Comparison of ENCODE assay signal across 14 cellular contexts in the genomic region with DNA sequence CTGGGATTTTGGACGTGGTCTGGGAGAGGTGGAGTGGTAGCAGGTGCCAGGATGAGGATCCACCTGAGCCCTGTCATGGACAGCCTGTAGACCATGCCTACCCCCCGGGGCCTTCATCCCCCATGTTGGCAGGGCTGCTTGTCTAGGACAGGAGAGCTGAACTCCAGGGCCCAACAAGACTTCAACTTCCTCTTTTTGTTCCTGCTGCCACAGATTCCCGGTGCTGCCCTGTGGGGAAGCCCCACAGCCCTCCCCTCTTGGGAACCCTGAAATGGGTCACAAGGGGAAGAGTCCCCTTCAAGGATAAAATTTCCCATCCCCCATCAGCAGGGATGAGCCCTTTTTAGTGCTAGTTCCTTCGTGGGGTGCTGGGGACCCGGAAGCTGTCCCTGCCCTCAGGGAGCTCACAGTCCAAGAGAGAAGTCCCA. TPM values are rescaled to one million over a fixed set of nuclear protein-coding genes. Genes with fewer than 3 reads are reported as not detected.
DNase-seq lines count a peak whose midpoint lies in the region; ATAC-seq and TF ChIP-seq lines count a peak whose summit lies in the region.
"Had no signal": no experiment of that assay in that cellular context is flagged by ENCODE, and none has a peak within 500 bp of the region (broad histone marks: within the 10 kb centered on the region; RNA-seq: fewer than 3 reads in every experiment).

No MANE protein-coding gene starts in this region.

- peak overlapping the region; percentile 90 to 95 (median 94) for H3K4me3 Mint-ChIP-seq in CD4-positive, alpha-beta memory T cell
- H3K4me3 Mint-ChIP-seq in activated T-cell treated with anti-CD3 and anti-CD28 coated beads, Interleukin-2, amount 50 U/mL, for 72 hours = peak overlapping the region; percentile 84 to 96
- H3K4me3 Mint-ChIP-seq in naive thymus-derived CD4-positive, alpha-beta T cell = peak overlapping the region; percentile 81 to 96 (median 93)

- H3K27ac ChIP-seq in CD4-positive, alpha-beta memory T cell (ENCODE audit: low read depth, low read length) = peak overlapping the region; percentile 79
- peak overlapping the region; percentile 80 for H3K27ac ChIP-seq in naive thymus-derived CD4-positive, alpha-beta T cell (ENCODE audit: low read depth, low read length)
- no peak overlapping the region for H3K27ac ChIP-seq in colonic mucosa
- H3K27ac ChIP-seq: WERI-Rb-1 had no signal

- H3K27me3 ChIP-seq in CD4-positive, alpha-beta memory T cell (ENCODE audit: insufficient read depth, low read length) = no peaks in the 10 kb centered on the region
- H3K27me3 ChIP-seq in naive thymus-derived CD4-positive, alpha-beta T cell (ENCODE audit: control insufficient read depth in 2 of 2, insufficient read depth in 2 of 2, low read length in 2 of 2) = no peaks in the 10 kb centered on the region
- H3K27me3 ChIP-seq in colonic mucosa = no peaks in the 10 kb centered on the region
- H3K27me3 ChIP-seq: right lobe of liver, uterus had no signal

- H3K27me3 Mint-ChIP-seq in CD4-positive, alpha-beta memory T cell = no peaks in the 10 kb centered on the region
- no peaks in the 10 kb centered on the region for H3K27me3 Mint-ChIP-seq in activated T-cell treated with anti-CD3 and anti-CD28 coated beads, Interleukin-2, amount 50 U/mL, for 72 hours (ENCODE audit: low read depth)
- H3K27me3 Mint-ChIP-seq in naive thymus-derived CD4-positive, alpha-beta T cell = no peaks in the 10 kb centered on the region

- H3K4me1 ChIP-seq in CD4-positive, alpha-beta memory T cell (ENCODE audit: insufficient read depth, low read length) = peaks cover 62% of the 10 kb centered on the region
- peaks cover 28 to 51% of the 10 kb centered on the region in 2 donors for H3K4me1 ChIP-seq in naive thymus-derived CD4-positive, alpha-beta T cell (ENCODE audit: control insufficient read depth in 2 of 2, insufficient read depth in 2 of 2, low read length in 2 of 2)
- peaks cover 4% of the 10 kb centered on the region for H3K4me1 ChIP-seq in colonic mucosa

- no peak overlapping the region for H3K9ac ChIP-seq in colonic mucosa (ENCODE audit: low read depth in 2 of 2, low read length in 2 of 2)

- POLR2A ChIA-PET in CD4-positive, alpha-beta memory T cell (lab: Charles Lee; ENCODE audit: partially characterized antibody) = interaction anchor here (0.6 to 9.9 kb wide), 6 partner anchors 10 to 211 kb away, joined by 3 to 198 read pairs (median 18); partner anchors contain the start of genes C10orf95, FBXL15 and TRIM8
- POLR2A ChIA-PET in naive thymus-derived CD4-positive, alpha-beta T cell (lab: Charles Lee) = interaction anchor here (0.7 to 8.1 kb wide), 9 partner anchors 11 to 615 kb away, joined by 3 to 157 read pairs (median 4); partner anchors contain the start of genes C10orf95, FBXL15 and TRIM8

- H3K4me1 Mint-ChIP-seq in CD4-positive, alpha-beta memory T cell = peaks cover 30 to 65% (median 47%) of the 10 kb centered on the region in 4 donors
- H3K4me1 Mint-ChIP-seq in activated T-cell treated with anti-CD3 and anti-CD28 coated beads, Interleukin-2, amount 50 U/mL, for 72 hours (ENCODE audit: low read depth) = peaks cover 65% of the 10 kb centered on the region
- H3K4me1 Mint-ChIP-seq in naive thymus-derived CD4-positive, alpha-beta T cell = peaks cover 44 to 72% (median 55%) of the 10 kb centered on the region in 7 donors

- no peak for TF ChIP-seq CTCF in colonic mucosa (IDR thresholded peaks at IDR 0.05)

- DNase-seq in CD4-positive, alpha-beta memory T cell = no peak
- DNase-seq in KBM-7 (peak; percentile 75), DMS153 treated with DMSO at 0.1 percent for 48 hours (lab: John Stamatoyannopoulos, UW; ENCODE audit: unreplicated experiment) (no peak), colonic mucosa (no peak), NCI-H510A (lab: John Stamatoyannopoulos, UW) (no peak), hippocampal formation (lab: John Stamatoyannopoulos, UW) (no peak)
- no peak for DNase-seq in activated T-cell treated with anti-CD3 and anti-CD28 coated beads, Interleukin-2, amount 50 U/mL, for 72 hours
- no peak for DNase-seq in naive thymus-derived CD4-positive, alpha-beta T cell
- DNase-seq: amygdala, DMS 273 treated with DMSO at 0.1 percent for 48 hours, NCI-H2029, uterus, WERI-Rb-1 had no signal

- peak overlapping the region; percentile 76 to 98 (median 97) for H3K27ac Mint-ChIP-seq in CD4-positive, alpha-beta memory T cell
- H3K27ac Mint-ChIP-seq in activated T-cell treated with anti-CD3 and anti-CD28 coated beads, Interleukin-2, amount 50 U/mL, for 72 hours = peak overlapping the region; percentile 96
- H3K27ac Mint-ChIP-seq in naive thymus-derived CD4-positive, alpha-beta T cell = peak overlapping the region; percentile 90 to 97 (median 94)

- ATAC-seq in activated T-cell treated with anti-CD3 and anti-CD28 coated beads, Interleukin-2, amount 50 U/mL, for 72 hours (replicated peaks in 1 of 2) = no peak
- ATAC-seq in naive thymus-derived CD4-positive, alpha-beta T cell = no peak
- ATAC-seq: right lobe of liver had no signal

- H3K36me3 Mint-ChIP-seq in CD4-positive, alpha-beta memory T cell = peaks cover 0 to 13% of the 10 kb centered on the region in 2 donors
- H3K36me3 Mint-ChIP-seq in activated T-cell treated with anti-CD3 and anti-CD28 coated beads, Interleukin-2, amount 50 U/mL, for 72 hours (ENCODE audit: insufficient read depth in 2 of 2) = peaks cover 8 to 10% of the 10 kb centered on the region in 2 donors
- peaks cover 0 to 12% (median 0%) of the 10 kb centered on the region in 5 donors for H3K36me3 Mint-ChIP-seq in naive thymus-derived CD4-positive, alpha-beta T cell

- intact Hi-C loops in CD4-positive, alpha-beta memory T cell (cut with micrococcal nuclease) = loop anchor here (5.0 kb wide), 1 partner anchor 309 kb away; the partner anchor contains the start of gene WBP1L
- intact Hi-C loops in naive thymus-derived CD4-positive, alpha-beta T cell (cut with micrococcal nuclease) = loop anchor here in 1 of 2 donors (10.0 kb wide), 1 partner anchor 619 kb away; the partner anchor contains the start of gene OGA
- intact Hi-C loops in colonic mucosa (cut with DNase I) = no loop called here

- CTCF ChIA-PET in CD4-positive, alpha-beta memory T cell (lab: Charles Lee; ENCODE audit: partially characterized antibody) = interaction anchor here (1.1 to 5.9 kb wide), 6 partner anchors 11 to 302 kb away, joined by 3 to 42 read pairs (median 11); partner anchors contain the start of genes C10orf95, FBXL15 and PPRC1
- CTCF ChIA-PET in naive thymus-derived CD4-positive, alpha-beta T cell (lab: Charles Lee) = interaction anchor here (0.9 to 2.2 kb wide), 3 partner anchors 16 to 315 kb away, joined by 4 to 9 read pairs (median 5); no protein-coding TSS in a partner anchor

- H3K9me3 Mint-ChIP-seq in CD4-positive, alpha-beta memory T cell = peaks cover 0 to 2% (median 0%) of the 10 kb centered on the region in 8 donors
- no peaks in the 10 kb centered on the region for H3K9me3 Mint-ChIP-seq in activated T-cell treated with anti-CD3 and anti-CD28 coated beads, Interleukin-2, amount 50 U/mL, for 72 hours
- peaks cover 0 to 6% (median 0%) of the 10 kb centered on the region in 11 donors for H3K9me3 Mint-ChIP-seq in naive thymus-derived CD4-positive, alpha-beta T cell

- H3K4me3 ChIP-seq in CD4-positive, alpha-beta memory T cell (ENCODE audit: low read length in 2 of 2) = no peak overlapping the region
- H3K4me3 ChIP-seq in naive thymus-derived CD4-positive, alpha-beta T cell (ENCODE audit: low read length) = peak overlapping the region; percentile 96
- H3K4me3 ChIP-seq in colonic mucosa = no peak overlapping the region

- in situ Hi-C loops in KBM-7 (cut with MboI; ENCODE audit: low pct_unique_long_range_greater_than_20kb, low sequenced_read_pairs) = no loop called here

- no peaks in the 10 kb centered on the region for H3K36me3 ChIP-seq in CD4-positive, alpha-beta memory T cell (ENCODE audit: insufficient read depth, low read length)
- H3K36me3 ChIP-seq in naive thymus-derived CD4-positive, alpha-beta T cell (ENCODE audit: control insufficient read depth in 2 of 3, insufficient read depth in 3 of 3, low read length in 3 of 3) = no peaks in the 10 kb centered on the region
- H3K36me3 ChIP-seq in colonic mucosa = no peaks in the 10 kb centered on the region
- H3K36me3 ChIP-seq: right lobe of liver, uterus had no signal

- H3K9me3 ChIP-seq in CD4-positive, alpha-beta memory T cell (ENCODE audit: control insufficient read depth in 1 of 2, low read length in 2 of 2) = no peaks in the 10 kb centered on the region
- no peaks in the 10 kb centered on the region for H3K9me3 ChIP-seq in naive thymus-derived CD4-positive, alpha-beta T cell (ENCODE audit: control insufficient read depth in 2 of 3, low read length in 3 of 3)
- H3K9me3 ChIP-seq in colonic mucosa = no peaks in the 10 kb centered on the region
- H3K9me3 ChIP-seq: right lobe of liver, uterus had no signal

RNA-seq across cellular contexts. Expression of gene CUEDC2, which starts 1.3 kb away (rescaled TPM):
- 10 to 100 TPM; 27.2 to 30.8 TPM for total RNA-seq in CD4-positive, alpha-beta memory T cell
- polyA plus RNA-seq in CD4-positive, alpha-beta memory T cell = 10 to 100 TPM; 52.0 to 57.5 TPM
- 10 to 100 TPM; 78.7 to 79.5 TPM for total RNA-seq in activated T-cell treated with anti-CD3 and anti-CD28 coated beads, Interleukin-2, amount 50 U/mL, for 72 hours
- total RNA-seq in naive thymus-derived CD4-positive, alpha-beta T cell = 10 to 100 TPM; 27.0 to 69.0 (median 31.9) TPM
- 10 to 100 TPM; 60.1 to 67.2 TPM for polyA plus RNA-seq in naive thymus-derived CD4-positive, alpha-beta T cell
- 10 to 100 TPM; 30.2 to 32.1 TPM for total RNA-seq in colonic mucosa

RNA-seq across cellular contexts. Expression of gene FBXL15, which starts 13.0 kb away (rescaled TPM):
- total RNA-seq in CD4-positive, alpha-beta memory T cell = 10 to 100 TPM; 21.1 to 24.1 TPM
- polyA plus RNA-seq in CD4-positive, alpha-beta memory T cell = 10 to 100 TPM; 27.5 to 44.5 TPM
- total RNA-seq in activated T-cell treated with anti-CD3 and anti-CD28 coated beads, Interleukin-2, amount 50 U/mL, for 72 hours = 10 to 100 TPM; 15.3 TPM
- 10 to 100 TPM; 10.8 to 21.0 (median 14.1) TPM for total RNA-seq in naive thymus-derived CD4-positive, alpha-beta T cell
- polyA plus RNA-seq in naive thymus-derived CD4-positive, alpha-beta T cell = 10 to 100 TPM; 26.7 to 40.4 TPM
- 10 to 100 TPM; 23.7 to 37.3 TPM for total RNA-seq in colonic mucosa

RNA-seq across cellular contexts. Expression of gene PSD, which starts 15.0 kb away (rescaled TPM):
- total RNA-seq in CD4-positive, alpha-beta memory T cell = 1 to 10 TPM; 4.9 to 5.4 TPM
- polyA plus RNA-seq in CD4-positive, alpha-beta memory T cell = 1 to 10 TPM; 2.1 to 2.7 TPM
- total RNA-seq in activated T-cell treated with anti-CD3 and anti-CD28 coated beads, Interleukin-2, amount 50 U/mL, for 72 hours = 10 to 100 TPM in 1 of 2 donors, 1 to 10 TPM in 1; 8.6 to 11.7 TPM
- total RNA-seq in naive thymus-derived CD4-positive, alpha-beta T cell = 10 to 100 TPM in 3 of 5 experiments, 1 to 10 TPM in 2; 3.5 to 16.9 (median 11.2) TPM
- polyA plus RNA-seq in naive thymus-derived CD4-positive, alpha-beta T cell = 1 to 10 TPM; 3.9 to 4.5 TPM
- 10 to 100 TPM in 1 of 2 donors, 1 to 10 TPM in 1; 4.2 to 22.5 TPM for total RNA-seq in colonic mucosa

RNA-seq across cellular contexts. Expression of gene C10orf95, which starts 17.7 kb away (rescaled TPM):
- total RNA-seq in CD4-positive, alpha-beta memory T cell = 1 to 10 TPM in 1 of 2 experiments, under 1 TPM in 1; 0.89 to 1.6 TPM
- under 1 TPM; 0.41 to 0.42 TPM for polyA plus RNA-seq in CD4-positive, alpha-beta memory T cell
- total RNA-seq in activated T-cell treated with anti-CD3 and anti-CD28 coated beads, Interleukin-2, amount 50 U/mL, for 72 hours = under 1 TPM in 1 of 2 donors, not detected in 1; 0.21 TPM
- total RNA-seq in naive thymus-derived CD4-positive, alpha-beta T cell = under 1 TPM in 4 of 5 experiments, not detected in 1; 0.19 to 0.78 (median 0.51) TPM
- polyA plus RNA-seq in naive thymus-derived CD4-positive, alpha-beta T cell = under 1 TPM; 0.32 to 0.41 TPM
- 1 to 10 TPM; 2.8 to 4.8 TPM for total RNA-seq in colonic mucosa
- total RNA-seq: right lobe of liver had no signal

RNA-seq across cellular contexts. Expression of gene NFKB2, which starts 38.1 kb away (rescaled TPM):
- total RNA-seq in CD4-positive, alpha-beta memory T cell = 100 to 1,000 TPM; 146 to 147 TPM
- polyA plus RNA-seq in CD4-positive, alpha-beta memory T cell = 10 to 100 TPM in 1 of 2 donors, 1 to 10 TPM in 1; 6.6 to 25.2 TPM
- 100 to 1,000 TPM; 472 to 564 TPM for total RNA-seq in activated T-cell treated with anti-CD3 and anti-CD28 coated beads, Interleukin-2, amount 50 U/mL, for 72 hours
- total RNA-seq in naive thymus-derived CD4-positive, alpha-beta T cell = 100 to 1,000 TPM; 146 to 271 (median 222) TPM
- polyA plus RNA-seq in naive thymus-derived CD4-positive, alpha-beta T cell = 10 to 100 TPM in 1 of 2 donors, 1 to 10 TPM in 1; 8.7 to 13.1 TPM
- total RNA-seq in colonic mucosa = 10 to 100 TPM; 29.3 to 44.5 TPM
